ENCODE assay signal across 10 cellular contexts in the genomic region with DNA sequence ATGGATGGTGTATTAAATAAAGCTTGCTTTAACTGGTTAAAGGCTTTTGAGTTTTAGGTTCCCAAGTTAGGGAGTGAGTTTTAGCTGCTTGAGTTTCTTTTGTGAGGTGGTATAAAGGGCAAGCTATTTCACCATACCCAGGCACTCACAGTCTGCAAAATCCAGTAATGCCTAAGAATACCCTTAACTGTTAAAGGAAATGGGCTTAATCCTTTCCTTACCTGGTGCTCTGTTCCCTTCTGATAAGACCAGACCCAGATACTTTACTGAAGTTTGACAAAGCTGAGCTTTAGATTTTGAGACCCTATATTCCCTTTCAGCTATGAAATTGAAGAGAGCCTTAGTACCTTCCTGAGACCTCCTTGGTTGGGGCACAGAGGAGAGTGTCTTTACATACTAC.
"Had no signal": no experiment of that assay in that cellular context is flagged by ENCODE, and none has a peak within 500 bp of the region (broad histone marks: within the 10 kb centered on the region; RNA-seq: fewer than 3 reads in every experiment).

No MANE protein-coding gene starts in this region.

- H3K27ac ChIP-seq: GM23248, HL-60, KMS-11 had no signal

- ATAC-seq: HCT116 had no signal

- H3K36me3 ChIP-seq: HAP-1 had no signal

- H3K4me2 ChIP-seq: KMS-11 had no signal

- DNase-seq: GM23248, GOT3, H7, HFFc6, IMR-90, KBM-7 had no signal

- H3K9ac ChIP-seq: GM23248, KMS-11 had no signal

- H2AFZ ChIP-seq: GM23248 had no signal

- H3K4me3 ChIP-seq: GM23248, HAP-1 had no signal
